9 cellular contexts compared by ENCODE assay signal in genomic region chr17:55549140-55549539, GRCh38. TPM values are rescaled to one million over a fixed set of nuclear protein-coding genes. Genes with fewer than 3 reads are reported as not detected.
DNase-seq lines count a peak whose midpoint lies in the region; ATAC-seq and TF ChIP-seq lines count a peak whose summit lies in the region.
"Had no signal": no experiment of that assay in that cellular context is flagged by ENCODE, and none has a peak within 500 bp of the region (broad histone marks: within the 10 kb centered on the region; RNA-seq: fewer than 3 reads in every experiment).

No MANE protein-coding gene starts in this region.

- H3K4me1 ChIP-seq in heart left ventricle (no peaks in the 10 kb centered on the region), upper lobe of right lung (no peaks in the 10 kb centered on the region)

- H3K4me3 ChIP-seq in heart left ventricle (no peak overlapping the region), NB4 (ENCODE audit: low read depth, low read length) (no peak overlapping the region), cardiac fibroblast (replicated peaks in 1 of 2; ENCODE audit: low read depth in 2 of 2, low read length in 2 of 2) (no peak overlapping the region), upper lobe of right lung (no peak overlapping the region)

- H3K36me3 ChIP-seq in heart left ventricle, result no peaks in the 10 kb centered on the region
- no peaks in the 10 kb centered on the region for H3K36me3 ChIP-seq in upper lobe of right lung

- no peak for TF ChIP-seq POLR2A in heart left ventricle (IDR thresholded peaks at IDR 0.05)
- TF ChIP-seq POLR2A in NB4 (IDR thresholded peaks at IDR 0.05; ENCODE audit: extremely low read depth, insufficient read length), result no peak
- TF ChIP-seq POLR2A in GM18505 (IDR thresholded peaks at IDR 0.05; ENCODE audit: borderline replicate concordance, extremely low read depth, insufficient read depth, insufficient read length), result no peak

- no peak overlapping the region for H3K27ac ChIP-seq in heart left ventricle
- H3K27ac ChIP-seq in upper lobe of right lung, result no peak overlapping the region

- no peak for DNase-seq in Right ventricle myocardium superior
- DNase-seq in heart left ventricle, result no peak
- peak; percentile 43 for DNase-seq in NB4 (ENCODE audit: low read depth)
- DNase-seq in cardiac fibroblast (ENCODE audit: low read depth in 2 of 2), result peak in 1 of 2 donors; percentile 37
- DNase-seq in upper lobe of right lung, result no peak
- DNase-seq in retina, result no peak
- DNase-seq: cortex of kidney had no signal

- H3K9me3 ChIP-seq in heart left ventricle (peaks cover 0 to 5% (median 0%) of the 10 kb centered on the region in 12 donors), upper lobe of right lung (no peaks in the 10 kb centered on the region)

- ATAC-seq in Right ventricle myocardium superior (ENCODE audit: poor library complexity) (peak; percentile 18), heart left ventricle (no peak), upper lobe of right lung (no peak), GM18505 (IDR thresholded peaks at IDR 0.05; ENCODE audit: unreplicated experiment) (no peak), HG03571 (IDR thresholded peaks at IDR 0.05; ENCODE audit: unreplicated experiment) (no peak)

- intact Hi-C loops in Right ventricle myocardium superior (cut with DNase I), result no loop called here
- intact Hi-C loops in heart left ventricle (cut with DNase I), result no loop called here
- intact Hi-C loops in upper lobe of right lung (cut with DNase I), result no loop called here

- 20 to 31% (median 25%) methylated on average over 2 of the region's 2 CpGs for WGBS in heart left ventricle, 4 donors

- peaks cover 0 to 4% (median 0%) of the 10 kb centered on the region in 9 donors for H3K27me3 ChIP-seq in heart left ventricle
- H3K27me3 ChIP-seq in upper lobe of right lung, result no peaks in the 10 kb centered on the region

- TF ChIP-seq CTCF in heart left ventricle (IDR thresholded peaks at IDR 0.05) (peak in 5 of 12 donors; percentile 4 to 39 (median 14)), NB4 (IDR thresholded peaks at IDR 0.05; ENCODE audit: low read depth, low read length) (no peak), cardiac fibroblast (IDR thresholded peaks at IDR 0.05; ENCODE audit: low read depth, low read length) (peak; percentile 21), upper lobe of right lung (IDR thresholded peaks at IDR 0.05) (peak; percentile 25)

RNA-seq across cellular contexts. Expression of gene SMIM36, which starts 37.9 kb away (rescaled TPM):
- total RNA-seq in Right ventricle myocardium superior (not detected), heart left ventricle (not detected), upper lobe of right lung (not detected)
- not detected for polyA plus RNA-seq in heart left ventricle
